In the genomic region with DNA sequence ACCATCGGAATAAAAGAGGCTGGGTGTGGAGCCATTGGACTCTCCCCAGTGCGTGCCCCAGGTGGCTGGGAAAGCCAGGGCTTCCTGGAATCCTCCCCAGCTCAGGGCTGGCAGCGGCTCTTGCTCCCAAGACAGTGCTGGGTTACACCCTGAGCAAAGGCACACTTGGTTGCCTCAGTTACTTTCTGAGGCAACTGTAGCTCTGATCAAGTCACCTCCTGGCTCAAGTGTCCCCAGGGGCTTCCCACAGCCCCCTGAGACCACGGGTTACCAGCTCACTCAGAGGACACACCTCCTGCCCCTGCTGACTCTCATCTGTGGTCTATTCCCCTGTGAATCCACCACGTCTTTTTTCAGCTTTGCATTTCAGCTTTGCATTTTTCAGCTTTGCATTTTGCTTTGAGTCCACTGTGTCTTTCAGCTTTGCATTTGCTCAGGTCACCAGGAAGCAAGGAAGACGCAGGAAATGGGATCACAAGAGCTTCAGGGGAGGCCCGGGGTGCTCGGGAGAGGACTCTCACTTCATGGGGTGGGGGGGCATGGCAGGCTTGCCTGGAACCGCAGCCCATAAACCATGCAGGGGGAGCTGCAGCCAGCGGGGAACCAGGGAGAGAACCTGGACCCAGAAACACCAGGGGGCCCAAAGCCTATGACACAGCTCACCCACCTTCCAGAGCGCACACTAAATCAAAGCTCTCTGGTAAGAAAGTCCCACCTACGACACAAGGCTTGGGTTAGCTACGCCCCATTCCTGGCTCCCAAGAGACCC, we compare ENCODE assay signal across 26 cellular contexts.
A peak's percentile ranks its signal among the peaks of the same experiment; 100 is the strongest.
DNase-seq lines count a peak whose midpoint lies in the region; ATAC-seq and TF ChIP-seq lines count a peak whose summit lies in the region.
"Had no signal": no experiment of that assay in that cellular context is flagged by ENCODE, and none has a peak within 500 bp of the region (broad histone marks: within the 10 kb centered on the region; RNA-seq: fewer than 3 reads in every experiment).

No MANE protein-coding gene starts in this region.

- POLR2A ChIA-PET in activated B cell treated with CpG ODN at 0.5 μM for 24 hours (lab: Charles Lee): interaction anchor here (0.9 to 1.2 kb wide), 5 partner anchors 134 to 684 kb away, joined by 3 to 5 read pairs (median 4); a partner anchor contains a TSS

- intact Hi-C loops in activated B cell treated with CpG ODN at 0.5 μM for 24 hours (cut with micrococcal nuclease): loop anchor here (1.0 to 5.0 kb wide), 2 partner anchors 145 to 167 kb away; a partner anchor contains a TSS

- H3K4me3 Mint-ChIP-seq in activated B cell treated with CpG ODN at 0.5 μM for 24 hours (peak overlapping the region; percentile 66), naive B cell (peak overlapping the region in 1 of 8 donors; percentile 22)
- H3K4me3 Mint-ChIP-seq: central memory CD8-positive, alpha-beta T cell; HFFc6 had no signal

- H3K27me3 Mint-ChIP-seq in activated B cell treated with CpG ODN at 0.5 μM for 24 hours (peaks cover 5% of the 10 kb centered on the region), naive B cell (peaks cover 0 to 38% (median 14%) of the 10 kb centered on the region in 3 donors)
- H3K27me3 Mint-ChIP-seq: central memory CD8-positive, alpha-beta T cell had no signal

- H3K4me1 Mint-ChIP-seq in activated B cell treated with CpG ODN at 0.5 μM for 24 hours (peaks cover 19% of the 10 kb centered on the region), naive B cell (peaks cover 0 to 7% (median 1%) of the 10 kb centered on the region in 3 donors)
- H3K4me1 Mint-ChIP-seq: central memory CD8-positive, alpha-beta T cell had no signal

- peak; percentile 63 for ATAC-seq in HG03342 (IDR thresholded peaks at IDR 0.05; ENCODE audit: unreplicated experiment)
- ATAC-seq in activated B cell treated with CpG ODN at 0.5 μM for 24 hours (ENCODE audit: low read depth): peak; percentile 99
- ATAC-seq in naive B cell (ENCODE audit: low read depth in 2 of 2): peak; percentile 28 to 63
- no peak for ATAC-seq in GM18907 (IDR thresholded peaks at IDR 0.05; ENCODE audit: unreplicated experiment)
- ATAC-seq in HG02571 (IDR thresholded peaks at IDR 0.05; ENCODE audit: unreplicated experiment): no peak
- ATAC-seq: heart left ventricle, left colon had no signal

- TF ChIP-seq CTCF in activated B cell treated with CpG ODN at 0.5 μM for 24 hours (IDR thresholded peaks at IDR 0.05): no peak
- no peak for TF ChIP-seq CTCF in GM20000 (IDR thresholded peaks at IDR 0.05; ENCODE audit: extremely low read depth, missing control alignments)

- H3K36me3 Mint-ChIP-seq in activated B cell treated with CpG ODN at 0.5 μM for 24 hours (ENCODE audit: low read depth): no peaks in the 10 kb centered on the region
- no peaks in the 10 kb centered on the region for H3K36me3 Mint-ChIP-seq in naive B cell

- CTCF ChIA-PET in activated B cell treated with CpG ODN at 0.5 μM for 24 hours (lab: Charles Lee): interaction anchor here (0.7 to 1.5 kb wide), 3 partner anchors 111 to 658 kb away, joined by 3 to 9 read pairs (median 5); a partner anchor contains a TSS

- H3K9me3 Mint-ChIP-seq in activated B cell treated with CpG ODN at 0.5 μM for 24 hours (no peaks in the 10 kb centered on the region), naive B cell (no peaks in the 10 kb centered on the region)
- H3K9me3 Mint-ChIP-seq: activated T-helper 2 cell treated with anti-CD3 and anti-CD28 coated beads, Interferon-gamma antibody, Interleukin-2, Interleukin-4, amounts not matched to agents 10 μg/mL and 5 μg/mL and 100 μg/mL, durations not matched to agents 14 hours and 24 hours and 36 hours; central memory CD8-positive, alpha-beta T cell had no signal

- H3K27ac Mint-ChIP-seq in activated B cell treated with CpG ODN at 0.5 μM for 24 hours: no peak overlapping the region
- peak overlapping the region in 1 of 6 donors; percentile 4 for H3K27ac Mint-ChIP-seq in naive B cell
- H3K27ac Mint-ChIP-seq: activated T-helper 2 cell treated with anti-CD3 and anti-CD28 coated beads, Interferon-gamma antibody, Interleukin-2, Interleukin-4, amounts not matched to agents 10 μg/mL and 5 μg/mL and 100 μg/mL, durations not matched to agents 14 hours and 24 hours and 36 hours; HFFc6 had no signal

- peak; percentile 24 for DNase-seq in D341Med (ENCODE audit: low spot score)
- DNase-seq in activated B cell treated with CpG ODN at 0.5 μM for 24 hours: peak; percentile 58
- no peak for DNase-seq in naive B cell
- DNase-seq in SIG-M5 treated with dmso at 0.1 percent for 504 hours (lab: John Stamatoyannopoulos, UW; ENCODE audit: unreplicated experiment): no peak
- DNase-seq in GM20000 (ENCODE audit: low spot score): no peak
- DNase-seq: activated CD4-positive, alpha-beta T cell treated with anti-CD3 and anti-CD28 coated beads, Interleukin-2, amount 50 U/mL, for 48 hours; activated CD4-positive, CD25-positive, alpha-beta regulatory T cell; activated CD8-positive, alpha-beta memory T cell treated with anti-CD3 and anti-CD28 coated beads, Interleukin-2, amount 50 U/mL, for 48 hours; Caco-2; heart left ventricle; HFFc6; left colon; NCI-H1105; NCI-H2081; NCI-H510A; PC-9; SHP77; stimulated activated CD4-positive, alpha-beta T cell treated with anti-CD3 and anti-CD28 coated beads, Interleukin-4, amount 100 ng/mL, for 24 hours; stimulated activated naive CD4-positive, alpha-beta T cell treated with Interleukin-2 at 50 U/mL for 16 hours; SW 1271; testis had no signal

Comparison
In these comparisons a context has a peak if more than half of its experiments do, and no peak if none do; other contexts are left out.
1. DNase-seq: peak in D341Med (single experiment) and activated B cell treated with CpG ODN at 0.5 μM for 24 hours (single experiment); none in naive B cell (single experiment), SIG-M5 treated with dmso at 0.1 percent for 504 hours (single experiment) and GM20000 (single experiment).
2. ATAC-seq: peak in HG03342 (single experiment), activated B cell treated with CpG ODN at 0.5 μM for 24 hours (single experiment) and naive B cell (2 of 2); none in GM18907 (single experiment) and HG02571 (single experiment).